Comparison of ENCODE assay signal across 19 cellular contexts in genomic region chr4:185623444-185624247, GRCh38.
DNase-seq lines count a peak whose midpoint lies in the region; ATAC-seq and TF ChIP-seq lines count a peak whose summit lies in the region.
"Had no signal": no experiment of that assay in that cellular context is flagged by ENCODE, and none has a peak within 500 bp of the region (broad histone marks: within the 10 kb centered on the region; RNA-seq: fewer than 3 reads in every experiment).

No MANE protein-coding gene starts in this region.

- H3K27ac ChIP-seq in heart left ventricle (peak overlapping the region in 1 of 12 donors; percentile 9), right atrium auricular region (no peak overlapping the region), right cardiac atrium (ENCODE audit: low read length) (no peak overlapping the region)

- H3K27me3 Mint-ChIP-seq in glutamatergic neuron (ENCODE audit: unreplicated experiment), result no peaks in the 10 kb centered on the region
- H3K27me3 Mint-ChIP-seq: CD4-positive, CD25-positive, alpha-beta regulatory T cell had no signal

- H3K9me3 Mint-ChIP-seq in glutamatergic neuron (ENCODE audit: unreplicated experiment), result peaks cover 11% of the 10 kb centered on the region
- H3K9me3 Mint-ChIP-seq: CD4-positive, CD25-positive, alpha-beta regulatory T cell; CD8-positive, alpha-beta memory T cell had no signal

- H3K4me1 Mint-ChIP-seq in glutamatergic neuron (ENCODE audit: low read depth, unreplicated experiment), result peaks cover 7% of the 10 kb centered on the region
- H3K4me1 Mint-ChIP-seq: B cell; CD4-positive, CD25-positive, alpha-beta regulatory T cell; IgD-negative memory B cell had no signal

- no peaks in the 10 kb centered on the region for H3K27me3 ChIP-seq in heart left ventricle
- H3K27me3 ChIP-seq in right atrium auricular region, result no peaks in the 10 kb centered on the region
- no peaks in the 10 kb centered on the region for H3K27me3 ChIP-seq in right cardiac atrium (ENCODE audit: control insufficient read depth, insufficient read depth)

- DNase-seq in heart left ventricle (no peak), right atrium auricular region (ENCODE audit: low spot score) (no peak), glutamatergic neuron (no peak), right cardiac atrium (peak in 1 of 3 donors; percentile 42)
- DNase-seq: C1 segment of cervical spinal cord; CD4-positive, CD25-positive, alpha-beta regulatory T cell; CD8-positive, alpha-beta memory T cell; COR-L47; DMS 273 treated with DMSO at 0.1 percent for 48 hours; DMS53; DND-41; EL had no signal

- TF ChIP-seq CTCF in heart left ventricle (IDR thresholded peaks at IDR 0.05) (no peak), right atrium auricular region (IDR thresholded peaks at IDR 0.05) (no peak), glutamatergic neuron (IDR thresholded peaks at IDR 0.05; ENCODE audit: partially characterized antibody, unreplicated experiment) (no peak)

- H3K4me3 ChIP-seq in heart left ventricle, result no peak overlapping the region
- H3K4me3 ChIP-seq in right atrium auricular region, result no peak overlapping the region
- H3K4me3 ChIP-seq in right cardiac atrium (ENCODE audit: low read length), result no peak overlapping the region
- H3K4me3 ChIP-seq: GM12878, HAP-1 had no signal

- WGBS in heart left ventricle, 4 donors, result 78 to 86% (median 84%) methylated on average over 45 of the region's 45 CpGs
- WGBS in right cardiac atrium, result 93% methylated on average over 45 of the region's 45 CpGs

- intact Hi-C loops in heart left ventricle (cut with DNase I) (no loop called here), right cardiac atrium (cut with DNase I) (no loop called here)

- H3K4me1 ChIP-seq in heart left ventricle (peaks cover 0 to 30% (median 0%) of the 10 kb centered on the region in 12 donors), right atrium auricular region (peaks cover 0 to 7% of the 10 kb centered on the region in 2 donors), right cardiac atrium (ENCODE audit: control insufficient read depth, insufficient read depth, low read length) (no peaks in the 10 kb centered on the region)
- H3K4me1 ChIP-seq: HAP-1 had no signal

- no peaks in the 10 kb centered on the region for H3K9me3 ChIP-seq in heart left ventricle
- H3K9me3 ChIP-seq in right atrium auricular region, result no peaks in the 10 kb centered on the region
- H3K9me3 ChIP-seq in right cardiac atrium (ENCODE audit: control insufficient read depth, low read length), result no peaks in the 10 kb centered on the region
- H3K9me3 ChIP-seq: HAP-1 had no signal

- H3K27ac Mint-ChIP-seq in glutamatergic neuron (ENCODE audit: unreplicated experiment), result peak overlapping the region; percentile 52
- H3K27ac Mint-ChIP-seq: B cell; CD4-positive, CD25-positive, alpha-beta regulatory T cell; CD8-positive, alpha-beta memory T cell; IgD-negative memory B cell had no signal

- ATAC-seq in heart left ventricle, result peak; percentile 32 to 51 (median 48)
- ATAC-seq in right cardiac atrium, result peak; percentile 32 to 36
- no peak for ATAC-seq in HG03196 (IDR thresholded peaks at IDR 0.05; ENCODE audit: unreplicated experiment)
- no peak for ATAC-seq in HG03135 (IDR thresholded peaks at IDR 0.05; ENCODE audit: unreplicated experiment)
- ATAC-seq: GM12878, HepG2 had no signal

- peak overlapping the region; percentile 5 for H3K4me3 Mint-ChIP-seq in glutamatergic neuron (ENCODE audit: unreplicated experiment)
- H3K4me3 Mint-ChIP-seq: B cell; CD4-positive, CD25-positive, alpha-beta regulatory T cell; CD8-positive, alpha-beta memory T cell; IgD-negative memory B cell had no signal

- TF ChIP-seq POLR2A in heart left ventricle (IDR thresholded peaks at IDR 0.05), result no peak

- H3K36me3 ChIP-seq in heart left ventricle, result peaks cover 0 to 99% (median 59%) of the 10 kb centered on the region in 9 donors
- H3K36me3 ChIP-seq in right atrium auricular region, result peaks cover 60% of the 10 kb centered on the region
- H3K36me3 ChIP-seq: HAP-1 had no signal

- H3K36me3 Mint-ChIP-seq in glutamatergic neuron (ENCODE audit: unreplicated experiment), result peaks cover 12% of the 10 kb centered on the region
- H3K36me3 Mint-ChIP-seq: CD4-positive, CD25-positive, alpha-beta regulatory T cell; CD8-positive, alpha-beta memory T cell; IgD-negative memory B cell had no signal

Comparison
In these comparisons a context has a peak if more than half of its experiments do, and no peak if none do; other contexts are left out.
1. ATAC-seq: peak in heart left ventricle (4 of 4) and right cardiac atrium (2 of 2); none in HG03196 (single experiment) and HG03135 (single experiment).